9 cellular contexts compared by ENCODE assay signal in genomic region chr4:15691346-15692140, GRCh38. TPM values are rescaled to one million over a fixed set of nuclear protein-coding genes. Genes with fewer than 3 reads are reported as not detected.
DNase-seq lines count a peak whose midpoint lies in the region; ATAC-seq and TF ChIP-seq lines count a peak whose summit lies in the region.
"Had no signal": no experiment of that assay in that cellular context is flagged by ENCODE, and none has a peak within 500 bp of the region (broad histone marks: within the 10 kb centered on the region; RNA-seq: fewer than 3 reads in every experiment).

No MANE protein-coding gene starts in this region.

- no peak overlapping the region for H3K4me3 Mint-ChIP-seq in WTC11

- CTCF ChIA-PET in WTC11 (lab: Charles Lee), result no interaction called here

- H3K9me3 Mint-ChIP-seq in WTC11, result peaks cover 14% of the 10 kb centered on the region; the same call in 1 of the 2 replicates

- H3K27ac Mint-ChIP-seq in WTC11, result no peak overlapping the region

- H4K12ac ChIP-seq in trophoblast cell (ENCODE audit: low read depth, low read length), result no peak overlapping the region

- no peak overlapping the region for H3K9ac ChIP-seq in trophoblast cell (ENCODE audit: low read length)

- H4K8ac ChIP-seq in trophoblast cell (ENCODE audit: low read depth, low read length), result no peak overlapping the region

- H3K79me1 ChIP-seq in trophoblast cell (ENCODE audit: low read length), result peaks cover 5% of the 10 kb centered on the region

- H3K9me3 ChIP-seq in RWPE2 (ENCODE audit: severe bottlenecking), result no peaks in the 10 kb centered on the region
- peaks cover 3% of the 10 kb centered on the region for H3K9me3 ChIP-seq in trophoblast cell (ENCODE audit: insufficient read depth, low read depth, low read length)

- no peak overlapping the region for H3K4me3 ChIP-seq in RWPE2 (ENCODE audit: severe bottlenecking)
- no peak overlapping the region for H3K4me3 ChIP-seq in fibroblast of the aortic adventitia (ENCODE audit: low read depth, low read length)
- no peak overlapping the region for H3K4me3 ChIP-seq in trophoblast cell (ENCODE audit: low read depth, low read length)

- peak; percentile 62 for DNase-seq in GM04503 (ENCODE audit: low read depth)
- no peak for DNase-seq in RWPE2 (ENCODE audit: low spot score)
- peak; percentile 47 for DNase-seq in fibroblast of the aortic adventitia (ENCODE audit: low read depth)
- DNase-seq in trophoblast cell, result no peak
- no peak for DNase-seq in WTC11 (ENCODE audit: low spot score)
- no peak for DNase-seq in activated CD4-positive, alpha-beta T cell treated with anti-CD3 and anti-CD28 coated beads, Interleukin-2, amount 50 U/mL, for 4 hours
- DNase-seq: NCI-H1417 treated with DMSO at 0.1 percent for 48 hours had no signal

- H3K4ac ChIP-seq in trophoblast cell (ENCODE audit: low read depth, low read length), result no peak overlapping the region

- peak overlapping the region; percentile 7 for H4K91ac ChIP-seq in trophoblast cell (ENCODE audit: low read depth, low read length)

- H3K36me3 ChIP-seq in RWPE2 (ENCODE audit: low read depth) (peaks cover 31% of the 10 kb centered on the region), trophoblast cell (ENCODE audit: control insufficient read depth in 1 of 2, insufficient read depth in 2 of 2, low read length in 2 of 2) (peaks cover 2 to 3% of the 10 kb centered on the region in 2 experiments)

- H3K79me2 ChIP-seq in trophoblast cell (ENCODE audit: control insufficient read depth, insufficient read depth, low read length, poor library complexity), result no peaks in the 10 kb centered on the region

- no peak overlapping the region for H3K23ac ChIP-seq in trophoblast cell (ENCODE audit: low read length)

- H3K27me3 ChIP-seq in RWPE2 (ENCODE audit: insufficient read depth, poor library complexity, severe bottlenecking), result no peaks in the 10 kb centered on the region
- no peaks in the 10 kb centered on the region for H3K27me3 ChIP-seq in trophoblast cell (ENCODE audit: insufficient read depth, low read length)

- peak overlapping the region; percentile 18 for H2BK5ac ChIP-seq in trophoblast cell (ENCODE audit: low read depth, low read length, poor library complexity)

- no CpG with 5 or more reads among the region's 3 CpGs for WGBS in trophoblast cell (ENCODE audit: extremely low coverage, insufficient coverage, insufficient read length)

- POLR2A ChIA-PET in WTC11 (lab: Charles Lee), result interaction anchor here (1.1 kb wide), 1 partner anchor 10 kb away, joined by 6 read pairs; the partner anchor contains the start of gene FAM200B

- peaks cover 18% of the 10 kb centered on the region for H3K36me3 Mint-ChIP-seq in WTC11

- peaks cover 52% of the 10 kb centered on the region for H3K4me1 ChIP-seq in RWPE2 (ENCODE audit: insufficient read depth, poor library complexity, severe bottlenecking)
- H3K4me1 ChIP-seq in trophoblast cell (ENCODE audit: control insufficient read depth in 1 of 2, insufficient read depth in 2 of 2, low read length in 2 of 2), result peaks cover 10 to 20% of the 10 kb centered on the region in 2 experiments

- H3K27me3 Mint-ChIP-seq in WTC11 (ENCODE audit: low read depth), result no peaks in the 10 kb centered on the region

- ATAC-seq in RWPE2 (ENCODE audit: low read depth) (peak; percentile 15; the same call in 1 of the 3 replicates), GM18520 (IDR thresholded peaks at IDR 0.05; ENCODE audit: unreplicated experiment) (no peak), HG02623 (IDR thresholded peaks at IDR 0.05; ENCODE audit: unreplicated experiment) (no peak), WTC11 (no peak)

- H2AK5ac ChIP-seq in trophoblast cell (ENCODE audit: low read length), result no peak overlapping the region

- H3K4me1 Mint-ChIP-seq in WTC11, result peaks cover 42% of the 10 kb centered on the region

- no peak overlapping the region for H2AFZ ChIP-seq in trophoblast cell (ENCODE audit: insufficient read depth, low read length, poor library complexity)

- TF ChIP-seq CTCF in RWPE2 (IDR thresholded peaks at IDR 0.05; ENCODE audit: poor library complexity, severe bottlenecking) (no peak), fibroblast of the aortic adventitia (IDR thresholded peaks at IDR 0.05; ENCODE audit: insufficient read depth, low read length) (no peak), WTC11 (IDR thresholded peaks at IDR 0.05) (no peak)

- H3K27ac ChIP-seq in RWPE2 (ENCODE audit: poor library complexity, severe bottlenecking), result peak overlapping the region; percentile 98
- H3K27ac ChIP-seq in trophoblast cell (ENCODE audit: low read depth, low read length), result peak overlapping the region; percentile 33

- H3K4me2 ChIP-seq in trophoblast cell (ENCODE audit: low read length), result no peak overlapping the region

- H3K14ac ChIP-seq in trophoblast cell (ENCODE audit: low read length), result no peak overlapping the region

- no peak overlapping the region for H2BK12ac ChIP-seq in trophoblast cell (ENCODE audit: low read length)

- H2BK120ac ChIP-seq in trophoblast cell (ENCODE audit: insufficient read depth, low read length, poor library complexity), result peak overlapping the region; percentile 26

- H3K18ac ChIP-seq in trophoblast cell (ENCODE audit: low read length), result no peak overlapping the region

TF ChIP-seq in WTC11, 78 proteins besides CTCF, POLR2A, EP300 and RAD21 (continues in another document):
- no peak for TF ChIP-seq HMGXB4 (CRISPR knock-in tag; IDR thresholded peaks at IDR 0.05)
- no peak for TF ChIP-seq NR3C1 (CRISPR knock-in tag; conservative IDR thresholded peaks at IDR 0.05; ENCODE audit: low read depth)
- no peak for TF ChIP-seq ZSCAN18 (CRISPR knock-in tag; IDR thresholded peaks at IDR 0.05)
- no peak for TF ChIP-seq NFE2L1 (CRISPR knock-in tag; IDR thresholded peaks at IDR 0.05)
- no peak for TF ChIP-seq E2F4 (CRISPR knock-in tag; IDR thresholded peaks at IDR 0.05; ENCODE audit: borderline replicate concordance, low read depth)
- no peak for TF ChIP-seq IRF2 (CRISPR knock-in tag; IDR thresholded peaks at IDR 0.05; ENCODE audit: borderline replicate concordance, low read depth)
- TF ChIP-seq ZNF263 (CRISPR knock-in tag; IDR thresholded peaks at IDR 0.05; ENCODE audit: low read depth), result no peak
- no peak for TF ChIP-seq ATF3 (CRISPR knock-in tag; conservative IDR thresholded peaks at IDR 0.05)
- no peak for TF ChIP-seq ETV6 (CRISPR knock-in tag; IDR thresholded peaks at IDR 0.05)
- no peak for TF ChIP-seq HMGA2 (CRISPR knock-in tag; IDR thresholded peaks at IDR 0.05)

RNA-seq across cellular contexts. Expression of gene FAM200B, which starts 9.9 kb away (rescaled TPM):
- 30.4 and 35.3 TPM in 2 replicates for total RNA-seq in fibroblast of the aortic adventitia (ENCODE audit: low replicate concordance)
- 60.1 and 63.5 TPM in 2 replicates for polyA plus RNA-seq in trophoblast cell (2013)
- 22.9 to 28.4 TPM (median 25.8 TPM) in 3 replicates for total RNA-seq in WTC11 (2021)

RNA-seq across cellular contexts. Expression of gene BST1, which starts 11.3 kb away (rescaled TPM):
- 19.7 and 54.9 TPM in 2 replicates for total RNA-seq in fibroblast of the aortic adventitia (ENCODE audit: low replicate concordance)
- 0.24 and 0.40 TPM in 2 replicates for polyA plus RNA-seq in trophoblast cell (2013)
- total RNA-seq in WTC11 (2021), result 1.1 to 1.9 TPM (median 1.4 TPM) in 3 replicates

RNA-seq across cellular contexts. Expression of gene FBXL5, which starts 36.4 kb away (rescaled TPM):
- total RNA-seq in fibroblast of the aortic adventitia (ENCODE audit: low replicate concordance) (107 and 129 TPM in 2 replicates), WTC11 (2021) (57.0 to 69.6 TPM (median 61.9 TPM) in 3 replicates)
- polyA plus RNA-seq in trophoblast cell (2013), result 32.4 and 32.8 TPM in 2 replicates

Comparison
In these comparisons a context has a peak if more than half of its experiments do, and no peak if none do; other contexts are left out.
1. DNase-seq: peak in GM04503 (single experiment) and fibroblast of the aortic adventitia (single experiment); none in RWPE2 (single experiment), trophoblast cell (0 of 2), WTC11 (single experiment) and activated CD4-positive, alpha-beta T cell treated with anti-CD3 and anti-CD28 coated beads, Interleukin-2, amount 50 U/mL, for 4 hours (0 of 2).